In the genomic region with DNA sequence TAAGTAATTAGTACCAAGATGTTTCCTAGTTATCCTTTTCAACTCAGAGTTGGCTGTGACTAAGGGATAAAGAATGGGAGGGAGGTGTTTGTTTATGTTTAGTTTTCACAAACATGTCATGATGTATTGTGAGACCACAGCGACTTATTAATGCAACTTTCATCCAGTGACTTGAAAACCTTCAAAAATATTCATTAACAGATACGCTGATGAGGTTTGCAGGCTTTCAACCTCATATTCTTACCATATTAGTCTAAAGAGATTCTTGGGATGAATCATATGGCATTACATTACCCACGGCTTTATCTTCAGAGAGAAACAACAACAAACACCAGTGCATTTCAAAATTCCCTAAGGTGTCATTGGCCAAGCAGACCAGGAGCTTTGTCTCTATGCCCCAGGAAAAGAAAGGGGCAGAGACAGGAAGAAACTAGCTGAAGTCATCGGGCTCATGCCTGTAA, we compare ENCODE assay signal across 12 cellular contexts. TPM values are rescaled to one million over a fixed set of nuclear protein-coding genes. Genes with fewer than 3 reads are reported as not detected.
DNase-seq lines count a peak whose midpoint lies in the region; ATAC-seq and TF ChIP-seq lines count a peak whose summit lies in the region.
"Had no signal": no experiment of that assay in that cellular context is flagged by ENCODE, and none has a peak within 500 bp of the region (broad histone marks: within the 10 kb centered on the region; RNA-seq: fewer than 3 reads in every experiment).

No MANE protein-coding gene starts in this region.

- no peaks in the 10 kb centered on the region for H3K9me3 ChIP-seq in heart left ventricle
- no peaks in the 10 kb centered on the region for H3K9me3 ChIP-seq in SJSA1 (replicated peaks)
- H3K9me3 ChIP-seq in suprapubic skin = no peaks in the 10 kb centered on the region
- H3K9me3 ChIP-seq: tibial nerve had no signal

- no peak for DNase-seq in heart left ventricle
- no peak for DNase-seq in cardiac septum (ENCODE audit: low spot score)
- DNase-seq in SJSA1 (ENCODE audit: low read depth in 1 of 2, low spot score in 2 of 2) = peak; percentile 80 to 94
- peak; percentile 88 for DNase-seq in fibroblast of pulmonary artery (ENCODE audit: low read depth)
- DNase-seq in stromal cell of bone marrow (ENCODE audit: low read depth) = peak; percentile 37
- no peak for DNase-seq in stimulated activated CD4-positive, alpha-beta T cell treated with anti-CD3 and anti-CD28 coated beads, Interleukin-12 subunit alpha, Interleukin-12 subunit beta, amount 100 ng/mL, for 4 hours
- DNase-seq in DMS 273 (lab: John Stamatoyannopoulos, UW; ENCODE audit: unreplicated experiment) = no peak
- no peak for DNase-seq in suprapubic skin (ENCODE audit: low spot score in 2 of 2)

- no peak for TF ChIP-seq POLR2A in heart left ventricle (IDR thresholded peaks at IDR 0.05)
- TF ChIP-seq POLR2A in suprapubic skin (IDR thresholded peaks at IDR 0.05) = no peak

- WGBS in heart left ventricle, 4 donors = 58 to 67% (median 65%) methylated on average over 4 of the region's 4 CpGs
- WGBS in suprapubic skin = 83% methylated on average over 4 of the region's 4 CpGs

- H3K4me1 ChIP-seq in heart left ventricle (peaks cover 3 to 80% (median 35%) of the 10 kb centered on the region in 12 donors), SJSA1 (replicated peaks) (peaks cover 57% of the 10 kb centered on the region), suprapubic skin (peaks cover 27% of the 10 kb centered on the region)
- H3K4me1 ChIP-seq: neural progenitor cell had no signal

- peak overlapping the region in 10 of 12 donors; percentile 15 to 64 (median 47) for H3K27ac ChIP-seq in heart left ventricle
- peak overlapping the region; percentile 87 for H3K27ac ChIP-seq in SJSA1
- no peak overlapping the region for H3K27ac ChIP-seq in suprapubic skin
- H3K27ac ChIP-seq: HL-60, neural progenitor cell, tibial nerve had no signal

- intact Hi-C loops in heart left ventricle (cut with DNase I) (loop anchor here in 3 of 10 donors (5.0 to 10.0 kb wide), 3 partner anchors 35 to 138 kb away; partner anchors contain the start of gene PALMD (in 1 of the 3)), cardiac septum (cut with DNase I) (loop anchor here (10.0 kb wide), 1 partner anchor 148 kb away; no protein-coding TSS in a partner anchor)

- H3K4me3 ChIP-seq in heart left ventricle = no peak overlapping the region
- H3K4me3 ChIP-seq in SJSA1 = no peak overlapping the region
- no peak overlapping the region for H3K4me3 ChIP-seq in fibroblast of pulmonary artery (replicated peaks; ENCODE audit: low read depth, low read length)
- H3K4me3 ChIP-seq in suprapubic skin = no peak overlapping the region
- H3K4me3 ChIP-seq: GM23338, neural progenitor cell, tibial nerve had no signal

- no peak for TF ChIP-seq EP300 in suprapubic skin (IDR thresholded peaks at IDR 0.05)

- TF ChIP-seq CTCF in heart left ventricle (IDR thresholded peaks at IDR 0.05) = no peak
- no peak for TF ChIP-seq CTCF in fibroblast of pulmonary artery (IDR thresholded peaks at IDR 0.05; ENCODE audit: low read length, missing control alignments)
- TF ChIP-seq CTCF in suprapubic skin (IDR thresholded peaks at IDR 0.05) = no peak

- H3K27me3 ChIP-seq in heart left ventricle (no peaks in the 10 kb centered on the region), SJSA1 (replicated peaks) (no peaks in the 10 kb centered on the region), suprapubic skin (no peaks in the 10 kb centered on the region)
- H3K27me3 ChIP-seq: neural progenitor cell, tibial nerve had no signal

- H3K36me3 ChIP-seq in heart left ventricle = peaks cover 0 to 79% (median 31%) of the 10 kb centered on the region in 9 donors
- H3K36me3 ChIP-seq in SJSA1 = no peaks in the 10 kb centered on the region
- H3K36me3 ChIP-seq in suprapubic skin = peaks cover 30% of the 10 kb centered on the region
- H3K36me3 ChIP-seq: neural progenitor cell had no signal

- ATAC-seq in heart left ventricle = no peak
- ATAC-seq: GM23338 had no signal

RNA-seq across cellular contexts. Expression of gene PALMD, which starts 36.4 kb away (rescaled TPM):
- total RNA-seq in heart left ventricle (100 to 1,000 TPM in 7 of 9 donors, 10 to 100 TPM in 2; 74.0 to 236 (median 120) TPM), cardiac septum (67.0 TPM), suprapubic skin (100 to 1,000 TPM; 111 to 183 (median 138) TPM)
- 100 to 1,000 TPM in 1 of 2 donors, 10 to 100 TPM in 1; 95.2 to 134 TPM for polyA plus RNA-seq in heart left ventricle
- total RNA-seq in SJSA1 (2014; rRNA removed; shearing (Covaris generic)) = 3.1 and 9.9 TPM in 2 replicates
- total RNA-seq: GM23338 had no signal
- polyA plus RNA-seq: GM23338 had no signal

Comparison
In these comparisons a context has a peak if more than half of its experiments do, and no peak if none do; other contexts are left out.
1. DNase-seq: peak in SJSA1 (2 of 2), fibroblast of pulmonary artery (single experiment) and stromal cell of bone marrow (single experiment); none in heart left ventricle (0 of 5), cardiac septum (single experiment), stimulated activated CD4-positive, alpha-beta T cell treated with anti-CD3 and anti-CD28 coated beads, Interleukin-12 subunit alpha, Interleukin-12 subunit beta, amount 100 ng/mL, for 4 hours (single experiment), DMS 273 (single experiment) and suprapubic skin (0 of 2).